ENCODE assay signal across 12 cellular contexts in genomic region chr1:172909606-172910326, GRCh38.
A peak's percentile ranks its signal among the peaks of the same experiment; 100 is the strongest.
DNase-seq lines count a peak whose midpoint lies in the region; ATAC-seq and TF ChIP-seq lines count a peak whose summit lies in the region.
"Had no signal": no experiment of that assay in that cellular context is flagged by ENCODE, and none has a peak within 500 bp of the region (broad histone marks: within the 10 kb centered on the region; RNA-seq: fewer than 3 reads in every experiment).

No MANE protein-coding gene starts in this region.

- H2BK120ac ChIP-seq in IMR-90 (ENCODE audit: low read depth, low read length): peak overlapping the region; percentile 99

- H2BK20ac ChIP-seq in IMR-90 (ENCODE audit: low read depth, low read length): peak overlapping the region; percentile 100

- TF ChIP-seq CTCF in IMR-90 (conservative IDR thresholded peaks at IDR 0.05; ENCODE audit: low read depth, low read length) (no peak), brain microvascular endothelial cell (IDR thresholded peaks at IDR 0.05; ENCODE audit: low read depth, low read length, missing control alignments) (no peak), kidney epithelial cell (IDR thresholded peaks at IDR 0.05; ENCODE audit: insufficient read depth, low read length, poor library complexity, severe bottlenecking) (no peak)

- H3K56ac ChIP-seq in IMR-90 (ENCODE audit: extremely low read depth, insufficient read depth, low read length): peak overlapping the region; percentile 99

- POLR2A ChIA-PET in IMR-90 (lab: Charles Lee; ENCODE audit: unreplicated experiment): interaction anchor here (0.6 to 2.7 kb wide), 19 partner anchors 8 to 298 kb away, joined by 3 to 13 read pairs (median 5); partner anchors contain the start of gene TNFSF4

- H3K36me3 ChIP-seq in IMR-90 (ENCODE audit: control insufficient read depth, insufficient read depth, low read length) (no peaks in the 10 kb centered on the region), brain microvascular endothelial cell (replicated peaks) (no peaks in the 10 kb centered on the region), kidney epithelial cell (ENCODE audit: control insufficient read depth, insufficient read depth, low read length) (no peaks in the 10 kb centered on the region), HAP-1 (replicated peaks) (no peaks in the 10 kb centered on the region)

- CTCF ChIA-PET in IMR-90 (lab: Yijun Ruan, JAX): interaction anchor here (1.0 to 2.0 kb wide), 7 partner anchors 18 to 510 kb away, joined by 3 to 8 read pairs (median 4); no protein-coding TSS in a partner anchor

- H3K27ac ChIP-seq in IMR-90 (ENCODE audit: insufficient read depth, low read length) (peak overlapping the region; percentile 91), brain microvascular endothelial cell (peak overlapping the region; percentile 94)

- H3K9me3 ChIP-seq in IMR-90 (ENCODE audit: control insufficient read depth, insufficient read depth, low read length) (peaks cover 9% of the 10 kb centered on the region), HAP-1 (no peaks in the 10 kb centered on the region)

- H2AFZ ChIP-seq in IMR-90 (replicated peaks; ENCODE audit: low read length, poor library complexity): peak overlapping the region; percentile 18

- H2BK5ac ChIP-seq in IMR-90 (ENCODE audit: low read depth, low read length, poor library complexity, severe bottlenecking): peak overlapping the region; percentile 100

- H3K27me3 ChIP-seq in IMR-90 (ENCODE audit: control insufficient read depth, insufficient read depth, low read length) (no peaks in the 10 kb centered on the region), brain microvascular endothelial cell (replicated peaks) (no peaks in the 10 kb centered on the region), kidney epithelial cell (ENCODE audit: control insufficient read depth, insufficient read depth, low read length) (no peaks in the 10 kb centered on the region), HAP-1 (ENCODE audit: low read depth) (no peaks in the 10 kb centered on the region)

- H2BK15ac ChIP-seq in IMR-90 (ENCODE audit: low read depth, low read length): peak overlapping the region; percentile 96

- peaks cover 4 to 32% of the 10 kb centered on the region in 2 experiments; a peak in 3 of 4 replicates for H3K79me1 ChIP-seq in IMR-90 (ENCODE audit: low read depth in 1 of 2, low read length in 2 of 2)

- dilution Hi-C loops in IMR-90 (cut with HindIII; ENCODE audit: low sequenced_read_pairs, unreplicated experiment): no loop called here

- H3K4me1 ChIP-seq in IMR-90 (ENCODE audit: control insufficient read depth, insufficient read depth, low read length) (peaks cover 19% of the 10 kb centered on the region), HAP-1 (no peaks in the 10 kb centered on the region)

- H3K14ac ChIP-seq in IMR-90 (replicated peaks; ENCODE audit: low read depth, low read length): peak overlapping the region; percentile 97

- peak; percentile 69 for DNase-seq in AG08396 (ENCODE audit: low spot score)
- peak; percentile 100 for DNase-seq in IMR-90
- peak; percentile 92 for DNase-seq in brain microvascular endothelial cell
- peak; percentile 82 for DNase-seq in kidney epithelial cell (ENCODE audit: low read depth)
- no peak for DNase-seq in hippocampal formation (lab: John Stamatoyannopoulos, UW)
- DNase-seq in NCI-H2196 (lab: John Stamatoyannopoulos, UW; ENCODE audit: unreplicated experiment): no peak
- DNase-seq in HAP-1 (ENCODE audit: low spot score in 2 of 2): no peak
- DNase-seq: activated CD8-positive, alpha-beta memory T cell treated with anti-CD3 and anti-CD28 coated beads, Interleukin-2, amount 10 ng/mL, durations not matched to agents 7 days and 5 days; activated naive CD8-positive, alpha-beta T cell treated with anti-CD3 and anti-CD28 coated beads, Interleukin-2, amount 50 U/mL, for 24 hours; C1 segment of cervical spinal cord; KBM-7 had no signal

- H4K20me1 ChIP-seq in IMR-90 (ENCODE audit: insufficient read depth, low read length): no peaks in the 10 kb centered on the region

- H2AK9ac ChIP-seq in IMR-90 (replicated peaks; ENCODE audit: low read depth, low read length, poor library complexity): peak overlapping the region; percentile 71

- H4K91ac ChIP-seq in IMR-90 (ENCODE audit: insufficient read depth, low read depth, low read length): peak overlapping the region; percentile 98

- TSS peak; percentile 97 for BruUV-seq in IMR-90 (replicated peaks; lab: Mats Ljungman, UMichigan)

- TF ChIP-seq RAD21 in IMR-90 (IDR thresholded peaks at IDR 0.05; ENCODE audit: low read length): peak; percentile 32; the same call in 1 of the 2 replicates

- peak overlapping the region; percentile 97 for H2AK5ac ChIP-seq in IMR-90 (ENCODE audit: low read depth, low read length)

- peak overlapping the region; percentile 87 to 98 for H4K8ac ChIP-seq in IMR-90 (ENCODE audit: low read depth in 2 of 2, low read length in 2 of 2)

- H3K4me3 ChIP-seq in IMR-90 (ENCODE audit: insufficient read depth, low read depth, low read length) (peak overlapping the region; percentile 1; the same call in 1 of the 2 replicates), brain microvascular endothelial cell (ENCODE audit: low read depth, low read length) (no peak overlapping the region), kidney epithelial cell (ENCODE audit: low read depth, low read length) (no peak overlapping the region), HAP-1 (no peak overlapping the region)

- H3K9me1 ChIP-seq in IMR-90 (ENCODE audit: insufficient read depth, low read length): peaks cover under 1% of the 10 kb centered on the region; the same call in 1 of the 2 replicates

- peak overlapping the region; percentile 99 for H3K4ac ChIP-seq in IMR-90 (ENCODE audit: low read depth, low read length)

- peak overlapping the region; percentile 68 for H3K9ac ChIP-seq in IMR-90 (ENCODE audit: low read depth, low read length)

- ATAC-seq in IMR-90 (ENCODE audit: low read depth): peak; percentile 95
- no peak for ATAC-seq in HG02840 (IDR thresholded peaks at IDR 0.05; ENCODE audit: low FRiP score, unreplicated experiment)
- ATAC-seq: activated CD8-positive, alpha-beta memory T cell treated with anti-CD3 and anti-CD28 coated beads, Interleukin-2, amount 10 ng/mL, durations not matched to agents 7 days and 5 days; activated naive CD8-positive, alpha-beta T cell treated with anti-CD3 and anti-CD28 coated beads, Interleukin-2, amount 50 U/mL, for 24 hours had no signal

- H3K18ac ChIP-seq in IMR-90 (ENCODE audit: low read depth, low read length): peak overlapping the region; percentile 98

- 57% methylated on average over 2 of the region's 11 CpGs; no CpG with 5 or more reads in 1 of the 2 experiments for WGBS in IMR-90 (ENCODE audit: extremely low coverage in 2 of 2, insufficient read length in 1 of 2), 2 experiments

- H3K4me2 ChIP-seq in IMR-90 (ENCODE audit: low read depth, low read length): peak overlapping the region; percentile 88

- TF ChIP-seq POLR2A in IMR-90 (IDR thresholded peaks at IDR 0.05; ENCODE audit: low read depth, low read length): peak; percentile 50

- peak overlapping the region; percentile 96 for H3K23ac ChIP-seq in IMR-90 (ENCODE audit: low read depth, low read length)

- intact Hi-C loops in IMR-90 (cut with micrococcal nuclease): loop anchor here (1.0 to 10.0 kb wide), 4 partner anchors 84 to 495 kb away; no protein-coding TSS in a partner anchor

- in situ Hi-C loops in IMR-90 (cut with MboI; ENCODE audit: low sequenced_read_pairs) (no loop called here), brain microvascular endothelial cell (cut with HindIII; ENCODE audit: low pct_ligation_motif_present, low sequenced_read_pairs) (no loop called here), HAP-1 (cut with MboI; ENCODE audit: low sequenced_read_pairs) (no loop called here)

- peak overlapping the region; percentile 96 for H4K5ac ChIP-seq in IMR-90 (ENCODE audit: low read depth, low read length)

TF ChIP-seq in IMR-90, 13 proteins besides CTCF, POLR2A, EP300 and RAD21:
- TF ChIP-seq ELK1 (IDR thresholded peaks at IDR 0.05; ENCODE audit: borderline replicate concordance, low read depth, low read length) (no peak), RFX5 (IDR thresholded peaks at IDR 0.05; ENCODE audit: low read depth, low read length) (no peak), CHD1 (IDR thresholded peaks at IDR 0.05; ENCODE audit: low read depth, low read length) (no peak), USF2 (IDR thresholded peaks at IDR 0.05; ENCODE audit: low read depth, low read length) (peak; percentile 60; the same call in 1 of the 2 replicates), MAFK (IDR thresholded peaks at IDR 0.05; ENCODE audit: low read depth, low read length) (no peak), FOS (IDR thresholded peaks at IDR 0.05; ENCODE audit: low read depth, low read length) (peak; percentile 91), NFE2L2 (IDR thresholded peaks at IDR 0.05; ENCODE audit: low read depth, low read length) (peak; percentile 71; the same call in 1 of the 2 replicates), MXI1 (IDR thresholded peaks at IDR 0.05; ENCODE audit: borderline replicate concordance, low read depth, low read length) (no peak), RCOR1 (IDR thresholded peaks at IDR 0.05; ENCODE audit: insufficient replicate concordance, low read length) (peak; percentile 83), MAZ (IDR thresholded peaks at IDR 0.05; ENCODE audit: borderline replicate concordance, low read depth, low read length) (no peak), BHLHE40 (IDR thresholded peaks at IDR 0.05; ENCODE audit: low read depth, low read length) (peak; percentile 64), SMC3 (IDR thresholded peaks at IDR 0.05; ENCODE audit: low read depth, low read length) (no peak; the same call in 1 of the 2 replicates), CEBPB (IDR thresholded peaks at IDR 0.05; ENCODE audit: low read depth, low read length) (peak; percentile 91)

Comparison
In these comparisons a context has a peak if more than half of its experiments do, and no peak if none do; other contexts are left out.
1. DNase-seq: peak in AG08396 (single experiment), IMR-90 (single experiment), brain microvascular endothelial cell (single experiment) and kidney epithelial cell (single experiment); none in hippocampal formation (0 of 2), NCI-H2196 (single experiment) and HAP-1 (0 of 2).